In genomic region chr21:36968414-36968813, GRCh38 we compare ENCODE assay signal across 19 cellular contexts. TPM values are rescaled to one million over a fixed set of nuclear protein-coding genes. Genes with fewer than 3 reads are reported as not detected.
"Had no signal": no experiment of that assay in that cellular context is flagged by ENCODE, and none has a peak within 500 bp of the region (broad histone marks: within the 10 kb centered on the region; RNA-seq: fewer than 3 reads in every experiment).

No MANE protein-coding gene starts in this region.

- DNase-seq: activated CD4-positive, alpha-beta T cell treated with anti-CD3 and anti-CD28 coated beads for 1 hour; activated CD8-positive, alpha-beta memory T cell treated with anti-CD3 and anti-CD28 coated beads for 24 hours; activated CD8-positive, alpha-beta memory T cell treated with anti-CD3 and anti-CD28 coated beads, Interleukin-2, amount 50 U/mL, for 4 hours; activated naive CD4-positive, alpha-beta T cell treated with Interleukin-2 at 50 U/mL for 16 hours; activated T-cell treated with anti-CD3 and anti-CD28 coated beads, Interleukin-2, amount 50 U/mL, for 24 hours; anterior cingulate cortex; body of pancreas; heart right ventricle; lower lobe of right lung; natural killer cell; right lobe of liver; stimulated activated CD4-positive, alpha-beta T cell treated with anti-CD3 and anti-CD28 coated beads, Interleukin-1b, Interleukin-23, amount 100 ng/mL, for 48 hours; stimulated activated naive CD8-positive, alpha-beta T cell treated with anti-CD3 and anti-CD28 coated beads, Interleukin-15, amount 100 ng/mL, for 72 hours; T-helper 1 cell; tibial artery; WERI-Rb-1 had no signal

- H3K27ac Mint-ChIP-seq: activated T-cell treated with anti-CD3 and anti-CD28 coated beads, Interleukin-2, amount 50 U/mL, for 24 hours; activated T-helper 2 cell treated with anti-CD3 and anti-CD28 coated beads, Interferon-gamma antibody, Interleukin-2, Interleukin-4, amounts not matched to agents 10 μg/mL and 5 μg/mL and 100 μg/mL, durations not matched to agents 14 hours and 24 hours and 36 hours; stimulated activated naive CD8-positive, alpha-beta T cell treated with anti-CD3 and anti-CD28 coated beads, Interleukin-15, amount 100 ng/mL, for 72 hours had no signal

- H3K27me3 Mint-ChIP-seq: activated T-cell treated with anti-CD3 and anti-CD28 coated beads, Interleukin-2, amount 50 U/mL, for 24 hours; stimulated activated naive CD8-positive, alpha-beta T cell treated with anti-CD3 and anti-CD28 coated beads, Interleukin-15, amount 100 ng/mL, for 72 hours had no signal

- ATAC-seq: body of pancreas; heart right ventricle; left lobe of liver; lower lobe of right lung; natural killer cell; right lobe of liver; stimulated activated naive CD8-positive, alpha-beta T cell treated with anti-CD3 and anti-CD28 coated beads, Interleukin-15, amount 100 ng/mL, for 72 hours had no signal

- H3K9me3 Mint-ChIP-seq: activated T-cell treated with anti-CD3 and anti-CD28 coated beads, Interleukin-2, amount 50 U/mL, for 24 hours; activated T-helper 2 cell treated with anti-CD3 and anti-CD28 coated beads, Interferon-gamma antibody, Interleukin-2, Interleukin-4, amounts not matched to agents 10 μg/mL and 5 μg/mL and 100 μg/mL, durations not matched to agents 14 hours and 24 hours and 36 hours; natural killer cell; stimulated activated naive CD8-positive, alpha-beta T cell treated with anti-CD3 and anti-CD28 coated beads, Interleukin-15, amount 100 ng/mL, for 72 hours had no signal

- H3K4me3 Mint-ChIP-seq: stimulated activated naive CD8-positive, alpha-beta T cell treated with anti-CD3 and anti-CD28 coated beads, Interleukin-15, amount 100 ng/mL, for 72 hours had no signal

- H3K36me3 Mint-ChIP-seq: natural killer cell had no signal

RNA-seq across cellular contexts. Expression of gene RIPPLY3, which starts 38.1 kb away (rescaled TPM):
- total RNA-seq: activated T-helper 2 cell treated with anti-CD3 and anti-CD28 coated beads, Interferon-gamma antibody, Interleukin-2, Interleukin-4, amounts not matched to agents 10 μg/mL and 5 μg/mL and 100 μg/mL, durations not matched to agents 14 hours and 24 hours and 36 hours; body of pancreas; cardiac septum; heart right ventricle; left lobe of liver; natural killer cell had no signal
